ENCODE assay signal across 15 cellular contexts in genomic region chr2:86135653-86136052, GRCh38.
"Had no signal": no experiment of that assay in that cellular context is flagged by ENCODE, and none has a peak within 500 bp of the region (broad histone marks: within the 10 kb centered on the region; RNA-seq: fewer than 3 reads in every experiment).

No MANE protein-coding gene starts in this region.

- H3K27ac Mint-ChIP-seq: natural killer cell treated with Interleukin-12 subunit alpha and Interleukin-12 subunit beta and Interleukin-15 and Interleukin-18, amount 100 ng/mL, for 72 hours; stimulated activated memory B cell treated with anti-CD40 and anti-IgM and Interleukin-4, amounts not matched to agents 10 μg/mL and 1 μg/mL and 100 μg/mL, for 72 hours; T-cell had no signal

- H3K9me3 Mint-ChIP-seq: natural killer cell treated with Interleukin-12 subunit alpha and Interleukin-12 subunit beta and Interleukin-15 and Interleukin-18, amount 100 ng/mL, for 72 hours; stimulated activated memory B cell treated with anti-CD40 and anti-IgM and Interleukin-4, amounts not matched to agents 10 μg/mL and 1 μg/mL and 100 μg/mL, for 72 hours; T-cell had no signal

- ATAC-seq: heart right ventricle; left cardiac atrium; natural killer cell treated with Interleukin-12 subunit alpha and Interleukin-12 subunit beta and Interleukin-15 and Interleukin-18, amount 100 ng/mL, for 72 hours; right lobe of liver; stimulated activated memory B cell treated with anti-CD40 and anti-IgM and Interleukin-4, amounts not matched to agents 10 μg/mL and 1 μg/mL and 100 μg/mL, for 72 hours; T-cell had no signal

- H3K4me1 Mint-ChIP-seq: stimulated activated memory B cell treated with anti-CD40 and anti-IgM and Interleukin-4, amounts not matched to agents 10 μg/mL and 1 μg/mL and 100 μg/mL, for 72 hours had no signal

- H3K4me3 Mint-ChIP-seq: natural killer cell treated with Interleukin-12 subunit alpha and Interleukin-12 subunit beta and Interleukin-15 and Interleukin-18, amount 100 ng/mL, for 72 hours; stimulated activated memory B cell treated with anti-CD40 and anti-IgM and Interleukin-4, amounts not matched to agents 10 μg/mL and 1 μg/mL and 100 μg/mL, for 72 hours; T-cell had no signal

- H3K27me3 Mint-ChIP-seq: natural killer cell treated with Interleukin-12 subunit alpha and Interleukin-12 subunit beta and Interleukin-15 and Interleukin-18, amount 100 ng/mL, for 72 hours; stimulated activated memory B cell treated with anti-CD40 and anti-IgM and Interleukin-4, amounts not matched to agents 10 μg/mL and 1 μg/mL and 100 μg/mL, for 72 hours; T-cell had no signal

- DNase-seq: activated CD4-positive, alpha-beta T cell treated with anti-CD3 and anti-CD28 coated beads for 1 hour; activated CD4-positive, alpha-beta T cell treated with anti-CD3 and anti-CD28 coated beads, Interleukin-2, amount 50 U/mL, for 1 hour; activated CD8-positive, alpha-beta memory T cell treated with anti-CD3 and anti-CD28 coated beads, Interleukin-2, amount 50 U/mL, for 48 hours; cortex of kidney; heart right ventricle; islet precursor cell; left cardiac atrium; right lobe of liver; stimulated activated CD4-positive, alpha-beta T cell treated with anti-CD3 and anti-CD28 coated beads, Interleukin-1b, Interleukin-23, amount 100 ng/mL, for 48 hours; T-cell; testis; trophoblast cell; uterus had no signal
